Comparison of ENCODE assay signal across 27 cellular contexts in genomic region chr7:34787586-34787985, GRCh38.
"Had no signal": no experiment of that assay in that cellular context is flagged by ENCODE, and none has a peak within 500 bp of the region (broad histone marks: within the 10 kb centered on the region; RNA-seq: fewer than 3 reads in every experiment).

No MANE protein-coding gene starts in this region.

- H3K4me1 ChIP-seq: esophagus squamous epithelium, right atrium auricular region, suprapubic skin, transverse colon, upper lobe of right lung, vagina had no signal

- H3K27me3 ChIP-seq: esophagus squamous epithelium, ovary, right atrium auricular region, suprapubic skin, transverse colon, upper lobe of right lung, vagina had no signal

- H3K27ac ChIP-seq: esophagus squamous epithelium, ovary, right atrium auricular region, suprapubic skin, transverse colon, upper lobe of right lung, vagina had no signal

- ATAC-seq: effector memory CD8-positive, alpha-beta T cell; left ventricle myocardium superior; natural killer cell; sciatic nerve; stimulated activated naive CD8-positive, alpha-beta T cell treated with anti-CD3 and anti-CD28 coated beads, Interleukin-15, amount 100 ng/mL, for 72 hours; upper lobe of right lung had no signal

- FAIRE-seq: endometrium, frontal cortex had no signal

- DNase-seq: cortex of kidney; effector memory CD8-positive, alpha-beta T cell; erythroblast; esophagus squamous epithelium; hypothalamus; immature natural killer cell; islet precursor cell; left ventricle myocardium superior; natural killer cell; occipital lobe; ovary; stimulated activated CD4-positive, alpha-beta T cell treated with anti-CD3 and anti-CD28 coated beads, Interleukin-12 subunit alpha, Interleukin-12 subunit beta, amount 100 ng/mL, for 4 hours; stimulated activated CD4-positive, alpha-beta T cell treated with anti-CD3 and anti-CD28 coated beads, Interleukin-1b, Interleukin-23, amount 100 ng/mL, for 48 hours; stimulated activated CD4-positive, alpha-beta T cell treated with anti-CD3 and anti-CD28 coated beads, Interleukin-4, amount 100 ng/mL, for 1 hour; stimulated activated CD8-positive, alpha-beta memory T cell treated with anti-CD3 and anti-CD28 coated beads, Interleukin-4, amount 100 ng/mL, for 48 hours; stimulated activated naive CD4-positive, alpha-beta T cell; stimulated activated naive CD8-positive, alpha-beta T cell treated with anti-CD3 and anti-CD28 coated beads, Interleukin-15, amount 100 ng/mL, for 72 hours; transverse colon; upper lobe of right lung had no signal

- H3K4me3 ChIP-seq: esophagus squamous epithelium, lung, ovary, right atrium auricular region, smooth muscle cell, suprapubic skin, transverse colon, upper lobe of right lung, vagina had no signal

- H3K36me3 ChIP-seq: esophagus squamous epithelium, ovary, right atrium auricular region, suprapubic skin, transverse colon, upper lobe of right lung, vagina had no signal

- H3K4me2 ChIP-seq: smooth muscle cell had no signal
